ENCODE assay signal across 1 cellular context in the genomic region with DNA sequence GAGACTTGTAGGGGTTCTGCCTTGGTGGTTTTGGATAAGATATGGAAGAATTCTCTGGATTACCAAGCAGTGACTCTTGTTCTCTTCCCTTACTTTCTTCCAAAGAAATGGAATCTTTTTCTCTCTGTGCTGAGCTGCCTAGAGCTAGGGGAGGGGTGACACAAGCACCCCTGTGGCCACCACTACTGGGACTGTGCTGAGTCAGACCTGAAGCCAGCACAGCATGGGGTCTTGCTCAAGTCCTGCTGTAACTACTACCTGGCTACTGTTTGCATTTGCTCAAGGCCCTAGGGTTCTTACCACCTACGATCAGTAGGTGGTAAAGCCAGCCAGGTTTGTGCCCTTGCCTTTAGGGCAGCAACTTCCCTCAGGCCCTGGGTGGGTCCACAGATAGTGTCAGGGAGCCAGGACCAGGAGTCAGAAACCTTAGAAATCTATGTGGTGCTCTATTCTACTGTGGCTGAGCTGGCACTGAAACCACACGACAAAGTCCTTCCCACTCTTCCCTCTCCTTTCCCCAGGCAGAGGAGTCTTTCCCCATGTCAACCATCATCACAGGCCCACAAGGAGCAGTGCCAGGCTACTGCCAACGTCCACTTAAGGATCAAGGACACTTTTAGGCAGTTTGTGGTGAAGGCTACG.
TF ChIP-seq lines count a peak whose summit lies in the region.

No MANE protein-coding gene starts in this region.

TF ChIP-seq in HepG2, 621 proteins besides CTCF, POLR2A, EP300 and RAD21:
- TF ChIP-seq, protein P1, sequence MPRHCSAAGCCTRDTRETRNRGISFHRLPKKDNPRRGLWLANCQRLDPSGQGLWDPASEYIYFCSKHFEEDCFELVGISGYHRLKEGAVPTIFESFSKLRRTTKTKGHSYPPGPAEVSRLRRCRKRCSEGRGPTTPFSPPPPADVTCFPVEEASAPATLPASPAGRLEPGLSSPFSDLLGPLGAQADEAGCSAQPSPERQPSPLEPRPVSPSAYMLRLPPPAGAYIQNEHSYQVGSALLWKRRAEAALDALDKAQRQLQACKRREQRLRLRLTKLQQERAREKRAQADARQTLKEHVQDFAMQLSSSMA (CRISPR knock-in tag; IDR thresholded peaks at IDR 0.05) = no peak
- TF ChIP-seq ZNF501 (CRISPR knock-in tag; IDR thresholded peaks at IDR 0.05) (no peak), ZNF121 (CRISPR knock-in tag; IDR thresholded peaks at IDR 0.05) (no peak), ZNF253 (CRISPR knock-in tag; IDR thresholded peaks at IDR 0.05; ENCODE audit: borderline replicate concordance) (no peak), SOX5 (CRISPR knock-in tag; IDR thresholded peaks at IDR 0.05; ENCODE audit: borderline replicate concordance) (no peak), ZNF772 (CRISPR knock-in tag; IDR thresholded peaks at IDR 0.05) (no peak), ZNF792 (CRISPR knock-in tag; IDR thresholded peaks at IDR 0.05) (no peak), ZNF749 (CRISPR knock-in tag; IDR thresholded peaks at IDR 0.05; ENCODE audit: borderline replicate concordance) (no peak), FOXM1 (CRISPR knock-in tag; IDR thresholded peaks at IDR 0.05) (no peak), NONO (IDR thresholded peaks at IDR 0.05) (no peak), NONO (CRISPR knock-in tag; conservative IDR thresholded peaks at IDR 0.05) (no peak), ZNF383 (CRISPR knock-in tag; IDR thresholded peaks at IDR 0.05; ENCODE audit: borderline replicate concordance) (no peak), PHF20 (CRISPR knock-in tag; IDR thresholded peaks at IDR 0.05) (no peak)
- TF ChIP-seq, protein P2, sequence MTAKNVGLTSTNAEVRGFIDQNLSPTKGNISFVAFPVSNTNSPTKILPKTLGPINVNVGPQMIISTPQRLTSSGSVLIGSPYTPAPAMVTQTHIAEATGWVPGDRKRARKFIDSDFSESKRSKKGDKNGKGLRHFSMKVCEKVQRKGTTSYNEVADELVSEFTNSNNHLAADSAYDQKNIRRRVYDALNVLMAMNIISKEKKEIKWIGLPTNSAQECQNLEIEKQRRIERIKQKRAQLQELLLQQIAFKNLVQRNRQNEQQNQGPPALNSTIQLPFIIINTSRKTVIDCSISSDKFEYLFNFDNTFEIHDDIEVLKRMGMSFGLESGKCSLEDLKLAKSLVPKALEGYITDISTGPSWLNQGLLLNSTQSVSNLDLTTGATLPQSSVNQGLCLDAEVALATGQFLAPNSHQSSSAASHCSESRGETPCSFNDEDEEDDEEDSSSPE (CRISPR knock-in tag; IDR thresholded peaks at IDR 0.05) = no peak
- TF ChIP-seq, protein P3, sequence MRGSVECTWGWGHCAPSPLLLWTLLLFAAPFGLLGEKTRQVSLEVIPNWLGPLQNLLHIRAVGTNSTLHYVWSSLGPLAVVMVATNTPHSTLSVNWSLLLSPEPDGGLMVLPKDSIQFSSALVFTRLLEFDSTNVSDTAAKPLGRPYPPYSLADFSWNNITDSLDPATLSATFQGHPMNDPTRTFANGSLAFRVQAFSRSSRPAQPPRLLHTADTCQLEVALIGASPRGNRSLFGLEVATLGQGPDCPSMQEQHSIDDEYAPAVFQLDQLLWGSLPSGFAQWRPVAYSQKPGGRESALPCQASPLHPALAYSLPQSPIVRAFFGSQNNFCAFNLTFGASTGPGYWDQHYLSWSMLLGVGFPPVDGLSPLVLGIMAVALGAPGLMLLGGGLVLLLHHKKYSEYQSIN (CRISPR knock-in tag; IDR thresholded peaks at IDR 0.05; ENCODE audit: borderline replicate concordance) = no peak
- TF ChIP-seq, protein P4, sequence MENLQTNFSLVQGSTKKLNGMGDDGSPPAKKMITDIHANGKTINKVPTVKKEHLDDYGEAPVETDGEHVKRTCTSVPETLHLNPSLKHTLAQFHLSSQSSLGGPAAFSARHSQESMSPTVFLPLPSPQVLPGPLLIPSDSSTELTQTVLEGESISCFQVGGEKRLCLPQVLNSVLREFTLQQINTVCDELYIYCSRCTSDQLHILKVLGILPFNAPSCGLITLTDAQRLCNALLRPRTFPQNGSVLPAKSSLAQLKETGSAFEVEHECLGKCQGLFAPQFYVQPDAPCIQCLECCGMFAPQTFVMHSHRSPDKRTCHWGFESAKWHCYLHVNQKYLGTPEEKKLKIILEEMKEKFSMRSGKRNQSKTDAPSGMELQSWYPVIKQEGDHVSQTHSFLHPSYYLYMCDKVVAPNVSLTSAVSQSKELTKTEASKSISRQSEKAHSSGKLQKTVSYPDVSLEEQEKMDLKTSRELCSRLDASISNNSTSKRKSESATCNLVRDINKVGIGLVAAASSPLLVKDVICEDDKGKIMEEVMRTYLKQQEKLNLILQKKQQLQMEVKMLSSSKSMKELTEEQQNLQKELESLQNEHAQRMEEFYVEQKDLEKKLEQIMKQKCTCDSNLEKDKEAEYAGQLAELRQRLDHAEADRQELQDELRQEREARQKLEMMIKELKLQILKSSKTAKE (CRISPR knock-in tag; IDR thresholded peaks at IDR 0.05; ENCODE audit: borderline replicate concordance) = no peak
